11 cellular contexts compared by ENCODE assay signal in the genomic region with DNA sequence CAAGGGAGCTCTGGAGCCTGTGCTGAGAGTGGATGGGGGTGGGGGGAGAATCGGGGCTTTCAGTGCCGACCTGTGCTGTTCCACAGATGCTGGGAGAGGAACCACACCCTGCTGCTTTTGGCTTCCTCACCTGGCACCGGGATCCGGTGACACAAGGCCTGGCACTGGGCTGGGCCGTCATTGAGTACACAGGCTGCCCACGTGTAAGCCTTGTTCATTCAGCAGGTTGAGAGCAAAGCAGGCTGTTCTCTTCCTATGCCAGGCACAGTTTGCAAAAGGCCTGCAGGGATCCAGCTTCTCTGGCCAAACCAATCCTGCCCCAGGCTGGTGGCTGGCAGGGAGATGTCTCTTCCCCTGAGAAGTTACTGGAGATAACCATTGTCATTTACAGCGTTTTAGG. TPM values are rescaled to one million over a fixed set of nuclear protein-coding genes. Genes with fewer than 3 reads are reported as not detected.
DNase-seq lines count a peak whose midpoint lies in the region; ATAC-seq, FAIRE-seq and TF ChIP-seq lines count a peak whose summit lies in the region.
"Had no signal": no experiment of that assay in that cellular context is flagged by ENCODE, and none has a peak within 500 bp of the region (broad histone marks: within the 10 kb centered on the region; RNA-seq: fewer than 3 reads in every experiment).

No MANE protein-coding gene starts in this region.

- no peak overlapping the region for H3K14ac ChIP-seq in mesenchymal stem cell (ENCODE audit: low read length in 2 of 2)

- no peak overlapping the region for H2BK5ac ChIP-seq in mesenchymal stem cell (ENCODE audit: low read depth, low read length, poor library complexity, severe bottlenecking)

- H4K8ac ChIP-seq in mesenchymal stem cell (ENCODE audit: low read length): no peak overlapping the region

- H3K27me3 Mint-ChIP-seq in CD4-positive, CD25-positive, alpha-beta regulatory T cell: no peaks in the 10 kb centered on the region
- H3K27me3 Mint-ChIP-seq: activated naive CD8-positive, alpha-beta T cell treated with anti-CD3 and anti-CD28 coated beads, Interleukin-2, amount 10 ng/mL, durations not matched to agents 7 days and 5 days had no signal

- DNase-seq in CD4-positive, CD25-positive, alpha-beta regulatory T cell: no peak
- DNase-seq in RWPE1 (ENCODE audit: low spot score) (peak; percentile 4), heart left ventricle (peak in 4 of 5 donors; percentile 45 to 79 (median 72)), posterior cingulate gyrus (peak in 7 of 10 donors; percentile 34 to 90 (median 54)), mesenchymal stem cell (no peak), RCC 7860 (ENCODE audit: low spot score) (no peak)
- DNase-seq: activated naive CD8-positive, alpha-beta T cell treated with anti-CD3 and anti-CD28 coated beads, Interleukin-2, amount 10 ng/mL, durations not matched to agents 7 days and 5 days; H9 had no signal

- H3K27ac Mint-ChIP-seq in CD4-positive, CD25-positive, alpha-beta regulatory T cell: peak overlapping the region; percentile 52 to 83 (median 55)
- H3K27ac Mint-ChIP-seq: activated naive CD8-positive, alpha-beta T cell treated with anti-CD3 and anti-CD28 coated beads, Interleukin-2, amount 10 ng/mL, durations not matched to agents 7 days and 5 days had no signal

- TF ChIP-seq POLR2A in heart left ventricle (IDR thresholded peaks at IDR 0.05): peak in 1 of 2 donors; percentile 27

- no peak overlapping the region for H3K4ac ChIP-seq in mesenchymal stem cell (ENCODE audit: low read depth in 1 of 2, low read length in 2 of 2)

- peaks cover 60% of the 10 kb centered on the region for H3K36me3 Mint-ChIP-seq in CD4-positive, CD25-positive, alpha-beta regulatory T cell

- TF ChIP-seq CTCF in RWPE1 (conservative IDR thresholded peaks at IDR 0.05; ENCODE audit: low read depth) (no peak), heart left ventricle (IDR thresholded peaks at IDR 0.05) (no peak)

- H3K27ac ChIP-seq in CD4-positive, CD25-positive, alpha-beta regulatory T cell (ENCODE audit: insufficient read depth, low read length, poor library complexity, severe bottlenecking): no peak overlapping the region
- H3K27ac ChIP-seq in RWPE1 (peak overlapping the region; percentile 67), heart left ventricle (peak overlapping the region; percentile 51 to 83 (median 74)), mesenchymal stem cell (ENCODE audit: low read length, poor library complexity, severe bottlenecking) (no peak overlapping the region)

- peaks cover 72% of the 10 kb centered on the region for H3K4me1 ChIP-seq in CD4-positive, CD25-positive, alpha-beta regulatory T cell (ENCODE audit: control insufficient read depth, insufficient read depth, low read length, poor library complexity, severe bottlenecking)
- H3K4me1 ChIP-seq in heart left ventricle: peaks cover 31 to 96% (median 82%) of the 10 kb centered on the region in 12 donors
- peaks cover 16% of the 10 kb centered on the region for H3K4me1 ChIP-seq in mesenchymal stem cell (ENCODE audit: control insufficient read depth, insufficient read depth, low read depth, low read length)

- peak overlapping the region in 1 of 2 experiments; percentile 31 for H3K18ac ChIP-seq in mesenchymal stem cell (ENCODE audit: low read depth in 1 of 2, low read length in 2 of 2)

- CTCF ChIA-PET in RWPE1 (lab: Yijun Ruan, JAX): interaction anchor here (1.1 kb wide), 1 partner anchor 197 kb away, joined by 3 read pairs; no protein-coding TSS in a partner anchor

- no peak overlapping the region for H3K4me2 ChIP-seq in mesenchymal stem cell (ENCODE audit: low read length, poor library complexity, severe bottlenecking)

- H3K4me1 Mint-ChIP-seq in CD4-positive, CD25-positive, alpha-beta regulatory T cell: peaks cover 36 to 94% (median 63%) of the 10 kb centered on the region in 4 donors

- H2AK5ac ChIP-seq in mesenchymal stem cell (ENCODE audit: low read length, severe bottlenecking): no peak overlapping the region

- H3K27me3 ChIP-seq in CD4-positive, CD25-positive, alpha-beta regulatory T cell (ENCODE audit: control insufficient read depth, insufficient read depth, low read length): no peaks in the 10 kb centered on the region
- H3K27me3 ChIP-seq in heart left ventricle (no peaks in the 10 kb centered on the region), mesenchymal stem cell (ENCODE audit: control insufficient read depth in 1 of 2, insufficient read depth in 1 of 2, low read length in 2 of 2) (no peaks in the 10 kb centered on the region)

- intact Hi-C loops in heart left ventricle (cut with DNase I) (loop anchor here in 4 of 10 donors (5.0 to 10.0 kb wide), 4 partner anchors 71 to 193 kb away; no protein-coding TSS in a partner anchor), posterior cingulate gyrus (cut with DNase I) (no loop called here)

- no peak overlapping the region for H2BK15ac ChIP-seq in mesenchymal stem cell (ENCODE audit: low read depth, poor library complexity, severe bottlenecking)

- H3K9me3 Mint-ChIP-seq in CD4-positive, CD25-positive, alpha-beta regulatory T cell: no peaks in the 10 kb centered on the region
- H3K9me3 Mint-ChIP-seq: activated naive CD8-positive, alpha-beta T cell treated with anti-CD3 and anti-CD28 coated beads, Interleukin-2, amount 10 ng/mL, durations not matched to agents 7 days and 5 days; H9 had no signal

- H3K79me1 ChIP-seq in mesenchymal stem cell (replicated peaks; ENCODE audit: low read length, poor library complexity, severe bottlenecking): peaks cover 41% of the 10 kb centered on the region

- ATAC-seq in CD4-positive, CD25-positive, alpha-beta regulatory T cell (ENCODE audit: low read depth in 2 of 2): no peak
- peak; percentile 68 to 79 (median 72) for ATAC-seq in heart left ventricle
- no peak for ATAC-seq in GM19035 (IDR thresholded peaks at IDR 0.05; ENCODE audit: unreplicated experiment)
- ATAC-seq in GM18867 (IDR thresholded peaks at IDR 0.05; ENCODE audit: unreplicated experiment): no peak

- H3K4me3 ChIP-seq in CD4-positive, CD25-positive, alpha-beta regulatory T cell (ENCODE audit: low read depth, low read length): no peak overlapping the region
- no peak overlapping the region for H3K4me3 ChIP-seq in heart left ventricle
- H3K4me3 ChIP-seq in mesenchymal stem cell (ENCODE audit: insufficient read depth in 1 of 2, low read depth in 1 of 2, low read length in 2 of 2): no peak overlapping the region

- no peak overlapping the region for H4K91ac ChIP-seq in mesenchymal stem cell (ENCODE audit: low read length)

- H3K36me3 ChIP-seq in CD4-positive, CD25-positive, alpha-beta regulatory T cell (ENCODE audit: control insufficient read depth, insufficient read depth, low read length): peaks cover 97% of the 10 kb centered on the region
- H3K36me3 ChIP-seq in heart left ventricle (peaks cover 0 to 91% (median 67%) of the 10 kb centered on the region in 9 donors), mesenchymal stem cell (ENCODE audit: control insufficient read depth in 1 of 2, insufficient read depth in 2 of 2, low read depth in 1 of 2, low read length in 2 of 2) (peaks cover 32 to 97% of the 10 kb centered on the region in 2 experiments)

- peak overlapping the region in 1 of 2 experiments; percentile 40 for H2BK12ac ChIP-seq in mesenchymal stem cell (ENCODE audit: low read length in 2 of 2)

- H2BK120ac ChIP-seq in mesenchymal stem cell (ENCODE audit: low read depth, low read length): no peak overlapping the region

- no peak overlapping the region for H3K9ac ChIP-seq in mesenchymal stem cell (ENCODE audit: low read length)

- 12 to 29% (median 23%) methylated on average over 6 to 7 of the region's 7 CpGs for WGBS in heart left ventricle, 4 donors
- 93% methylated on average over 6 of the region's 7 CpGs for WGBS in mesenchymal stem cell

- no peak for FAIRE-seq in RCC 7860 (lab: Jason Lieb, UNC)
- FAIRE-seq: islet of Langerhans had no signal

- H2AFZ ChIP-seq in mesenchymal stem cell (ENCODE audit: low read depth, low read length): no peak overlapping the region

- no peak overlapping the region for H3K23ac ChIP-seq in mesenchymal stem cell (ENCODE audit: low read length in 2 of 2)

- POLR2A ChIA-PET in RWPE1 (lab: Yijun Ruan, JAX; ENCODE audit: low non-redundant PET): no interaction called here

- H3K9me3 ChIP-seq in CD4-positive, CD25-positive, alpha-beta regulatory T cell (ENCODE audit: control insufficient read depth in 2 of 2, low read length in 2 of 2): no peaks in the 10 kb centered on the region
- no peaks in the 10 kb centered on the region for H3K9me3 ChIP-seq in heart left ventricle
- no peaks in the 10 kb centered on the region for H3K9me3 ChIP-seq in mesenchymal stem cell (ENCODE audit: control insufficient read depth, low read length)

- H3K4me3 Mint-ChIP-seq in CD4-positive, CD25-positive, alpha-beta regulatory T cell: peak overlapping the region in 2 of 4 donors; percentile 22 to 41
- H3K4me3 Mint-ChIP-seq: activated naive CD8-positive, alpha-beta T cell treated with anti-CD3 and anti-CD28 coated beads, Interleukin-2, amount 10 ng/mL, durations not matched to agents 7 days and 5 days; H9 had no signal

RNA-seq across cellular contexts. Expression of gene TRIB2, which starts 17.1 kb away (rescaled TPM):
- total RNA-seq in CD4-positive, CD25-positive, alpha-beta regulatory T cell: 180 TPM
- 100 to 1,000 TPM in 3 of 4 donors, 10 to 100 TPM in 1; 87.6 to 131 (median 109) TPM for polyA plus RNA-seq in CD4-positive, CD25-positive, alpha-beta regulatory T cell
- 100 to 1,000 TPM in 1 of 9 donors, 10 to 100 TPM in 8; 34.3 to 140 (median 41.4) TPM for total RNA-seq in heart left ventricle
- 10 to 100 TPM; 31.2 to 45.3 TPM for polyA plus RNA-seq in heart left ventricle
- polyA plus RNA-seq in mesenchymal stem cell (2013, experiment 1 of 2): 70.1 TPM
- 68.9 TPM for polyA plus RNA-seq in mesenchymal stem cell (2013, experiment 2 of 2)

Comparison
In these comparisons a context has a peak if more than half of its experiments do, and no peak if none do; other contexts are left out.
1. ATAC-seq: peak in heart left ventricle (4 of 4); none in CD4-positive, CD25-positive, alpha-beta regulatory T cell (0 of 2), GM19035 (single experiment) and GM18867 (single experiment).
2. DNase-seq: peak in RWPE1 (single experiment), heart left ventricle (4 of 5) and posterior cingulate gyrus (7 of 10); none in CD4-positive, CD25-positive, alpha-beta regulatory T cell (0 of 3), mesenchymal stem cell (single experiment) and RCC 7860 (single experiment).
3. H3K27ac ChIP-seq: peak in RWPE1 (single experiment) and heart left ventricle (12 of 12); none in CD4-positive, CD25-positive, alpha-beta regulatory T cell (single experiment) and mesenchymal stem cell (single experiment).